23 cellular contexts compared by ENCODE assay signal in the genomic region with DNA sequence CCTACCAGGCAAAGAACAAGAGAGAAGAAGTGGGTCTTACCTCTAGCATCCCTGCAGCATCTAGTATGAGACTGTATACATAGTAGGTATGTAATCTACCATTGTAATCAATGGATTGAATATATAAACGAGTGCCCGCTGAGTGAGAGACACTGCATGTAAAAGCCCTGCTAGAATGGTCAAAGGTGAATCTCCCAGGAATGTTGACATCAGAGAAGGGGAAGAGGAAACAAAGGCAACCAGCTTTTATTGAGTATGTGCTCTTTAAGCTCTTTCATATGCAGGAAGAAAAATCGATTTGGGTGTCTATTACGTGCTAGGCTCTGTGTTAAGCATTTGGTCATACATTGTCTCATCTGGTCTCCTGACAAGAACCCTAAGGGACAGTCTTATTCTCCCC.
"Had no signal": no experiment of that assay in that cellular context is flagged by ENCODE, and none has a peak within 500 bp of the region (broad histone marks: within the 10 kb centered on the region; RNA-seq: fewer than 3 reads in every experiment).

No MANE protein-coding gene starts in this region.

- H3K4me1 Mint-ChIP-seq: activated T-helper 17 cell treated with anti-CD3 and anti-CD28 coated beads, Interleukin-2, amount 50 U/mL, for 72 hours had no signal

- H3K27me3 Mint-ChIP-seq: activated T-helper 17 cell treated with anti-CD3 and anti-CD28 coated beads, Interleukin-2, amount 50 U/mL, for 72 hours; natural killer cell treated with Interleukin-12 subunit alpha and Interleukin-12 subunit beta and Interleukin-15 and Interleukin-18, amount 100 ng/mL, for 72 hours had no signal

- H3K9me3 Mint-ChIP-seq: activated naive CD4-positive, alpha-beta T cell treated with anti-CD3 and anti-CD28 coated beads, Interleukin-2, amount 50 U/mL, for 72 hours; activated T-cell treated with anti-CD3 and anti-CD28 coated beads, Interleukin-2, amount 50 U/mL, for 24 hours; activated T-helper 17 cell treated with anti-CD3 and anti-CD28 coated beads, Interleukin-2, amount 50 U/mL, for 72 hours; brain; natural killer cell treated with Interleukin-12 subunit alpha and Interleukin-12 subunit beta and Interleukin-15 and Interleukin-18, amount 100 ng/mL, for 72 hours had no signal

- H3K36me3 ChIP-seq: left lung, right atrium auricular region, tibial artery had no signal

- H3K27me3 ChIP-seq: right atrium auricular region, tibial artery had no signal

- H3K4me3 ChIP-seq: left lung, psoas muscle, right atrium auricular region, tibial artery had no signal

- H3K4me1 ChIP-seq: left lung, psoas muscle, right atrium auricular region, tibial artery had no signal

- H3K36me3 Mint-ChIP-seq: activated naive CD4-positive, alpha-beta T cell treated with anti-CD3 and anti-CD28 coated beads, Interleukin-2, amount 50 U/mL, for 72 hours; brain; natural killer cell treated with Interleukin-12 subunit alpha and Interleukin-12 subunit beta and Interleukin-15 and Interleukin-18, amount 100 ng/mL, for 72 hours had no signal

- H3K4me3 Mint-ChIP-seq: activated T-cell treated with anti-CD3 and anti-CD28 coated beads, Interleukin-2, amount 50 U/mL, for 24 hours; activated T-helper 17 cell treated with anti-CD3 and anti-CD28 coated beads, Interleukin-2, amount 50 U/mL, for 72 hours; brain; natural killer cell treated with Interleukin-12 subunit alpha and Interleukin-12 subunit beta and Interleukin-15 and Interleukin-18, amount 100 ng/mL, for 72 hours had no signal

- DNase-seq: activated CD4-positive, alpha-beta T cell treated with anti-CD3 and anti-CD28 coated beads for 1 hour; activated CD4-positive, alpha-beta T cell treated with anti-CD3 and anti-CD28 coated beads, Interleukin-2, amount 50 U/mL, for 1 hour; activated CD8-positive, alpha-beta memory T cell treated with anti-CD3 and anti-CD28 coated beads for 24 hours; activated CD8-positive, alpha-beta memory T cell treated with anti-CD3 and anti-CD28 coated beads, Interleukin-2, amount 50 U/mL, for 4 hours; activated T-cell treated with anti-CD3 and anti-CD28 coated beads, Interleukin-2, amount 50 U/mL, for 24 hours; aorta; caudate nucleus; dermis blood vessel endothelial cell; effector CD8-positive, alpha-beta T cell; erythroblast; foreskin fibroblast; kidney; left lung; psoas muscle; stimulated activated CD4-positive, alpha-beta T cell treated with anti-CD3 and anti-CD28 coated beads, Interleukin-12 subunit alpha, Interleukin-12 subunit beta, amount 100 ng/mL, for 4 hours; stimulated activated CD4-positive, alpha-beta T cell treated with anti-CD3 and anti-CD28 coated beads, Interleukin-4, amount 100 ng/mL, for 4 hours; stimulated activated naive CD8-positive, alpha-beta T cell treated with anti-CD3 and anti-CD28 coated beads, Interleukin-15, Interleukin-2, amounts not matched to agents 100 U/mL and 50 U/mL, for 24 hours; tibial artery had no signal

- H3K27ac Mint-ChIP-seq: activated naive CD4-positive, alpha-beta T cell treated with anti-CD3 and anti-CD28 coated beads, Interleukin-2, amount 50 U/mL, for 72 hours; activated T-cell treated with anti-CD3 and anti-CD28 coated beads, Interleukin-2, amount 50 U/mL, for 24 hours; activated T-helper 17 cell treated with anti-CD3 and anti-CD28 coated beads, Interleukin-2, amount 50 U/mL, for 72 hours; natural killer cell treated with Interleukin-12 subunit alpha and Interleukin-12 subunit beta and Interleukin-15 and Interleukin-18, amount 100 ng/mL, for 72 hours had no signal

- H3K27ac ChIP-seq: left lung, psoas muscle, right atrium auricular region, tibial artery had no signal

- H3K9me3 ChIP-seq: left lung, psoas muscle, right atrium auricular region, tibial artery had no signal
